ENCODE assay signal across 2 cellular contexts in the genomic region with DNA sequence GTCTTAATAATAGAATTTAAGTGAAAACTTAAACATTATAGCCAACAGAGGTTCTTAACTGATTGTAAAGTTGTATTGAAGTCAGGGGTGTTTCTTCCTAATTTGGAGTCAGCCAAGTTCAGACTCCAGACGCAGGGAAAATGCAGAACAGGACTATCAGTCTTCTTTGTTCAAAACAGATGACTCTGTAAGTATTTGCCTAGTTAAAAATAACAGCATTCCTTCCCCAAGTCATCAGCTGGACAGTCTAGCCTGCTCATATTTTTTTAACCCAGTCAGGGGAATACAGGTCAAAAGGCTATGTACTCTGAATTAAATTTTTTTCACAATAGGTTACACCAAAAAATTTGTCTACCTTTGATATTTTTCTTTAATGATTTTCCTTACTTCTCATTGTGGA.
TF ChIP-seq lines count a peak whose summit lies in the region.

No MANE protein-coding gene starts in this region.

TF ChIP-seq in liver, 16 proteins besides CTCF, POLR2A, EP300 and RAD21 (continued from another document):
- TF ChIP-seq, protein P1, sequence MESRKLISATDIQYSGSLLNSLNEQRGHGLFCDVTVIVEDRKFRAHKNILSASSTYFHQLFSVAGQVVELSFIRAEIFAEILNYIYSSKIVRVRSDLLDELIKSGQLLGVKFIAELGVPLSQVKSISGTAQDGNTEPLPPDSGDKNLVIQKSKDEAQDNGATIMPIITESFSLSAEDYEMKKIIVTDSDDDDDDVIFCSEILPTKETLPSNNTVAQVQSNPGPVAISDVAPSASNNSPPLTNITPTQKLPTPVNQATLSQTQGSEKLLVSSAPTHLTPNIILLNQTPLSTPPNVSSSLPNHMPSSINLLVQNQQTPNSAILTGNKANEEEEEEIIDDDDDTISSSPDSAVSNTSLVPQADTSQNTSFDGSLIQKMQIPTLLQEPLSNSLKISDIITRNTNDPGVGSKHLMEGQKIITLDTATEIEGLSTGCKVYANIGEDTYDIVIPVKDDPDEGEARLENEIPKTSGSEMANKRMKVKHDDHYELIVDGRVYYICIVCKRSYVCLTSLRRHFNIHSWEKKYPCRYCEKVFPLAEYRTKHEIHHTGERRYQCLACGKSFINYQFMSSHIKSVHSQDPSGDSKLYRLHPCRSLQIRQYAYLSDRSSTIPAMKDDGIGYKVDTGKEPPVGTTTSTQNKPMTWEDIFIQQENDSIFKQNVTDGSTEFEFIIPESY (IDR thresholded peaks at IDR 0.05): no peak
- TF ChIP-seq JUND (IDR thresholded peaks at IDR 0.05): no peak
- TF ChIP-seq HNF4A (conservative IDR thresholded peaks at IDR 0.05): no peak
- TF ChIP-seq NR2F2 (IDR thresholded peaks at IDR 0.05): peak; percentile 87
- TF ChIP-seq FOXA2 (IDR thresholded peaks at IDR 0.05): no peak
- no peak for TF ChIP-seq YY1 (IDR thresholded peaks at IDR 0.05)
- no peak for TF ChIP-seq TAF1 (conservative IDR thresholded peaks at IDR 0.05)
- no peak for TF ChIP-seq HNF4G (IDR thresholded peaks at IDR 0.05)
- TF ChIP-seq, protein P2, sequence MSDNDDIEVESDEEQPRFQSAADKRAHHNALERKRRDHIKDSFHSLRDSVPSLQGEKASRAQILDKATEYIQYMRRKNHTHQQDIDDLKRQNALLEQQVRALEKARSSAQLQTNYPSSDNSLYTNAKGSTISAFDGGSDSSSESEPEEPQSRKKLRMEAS (IDR thresholded peaks at IDR 0.05): no peak
- TF ChIP-seq, protein P3, sequence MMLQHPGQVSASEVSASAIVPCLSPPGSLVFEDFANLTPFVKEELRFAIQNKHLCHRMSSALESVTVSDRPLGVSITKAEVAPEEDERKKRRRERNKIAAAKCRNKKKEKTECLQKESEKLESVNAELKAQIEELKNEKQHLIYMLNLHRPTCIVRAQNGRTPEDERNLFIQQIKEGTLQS (IDR thresholded peaks at IDR 0.05): no peak
- TF ChIP-seq, protein P4, sequence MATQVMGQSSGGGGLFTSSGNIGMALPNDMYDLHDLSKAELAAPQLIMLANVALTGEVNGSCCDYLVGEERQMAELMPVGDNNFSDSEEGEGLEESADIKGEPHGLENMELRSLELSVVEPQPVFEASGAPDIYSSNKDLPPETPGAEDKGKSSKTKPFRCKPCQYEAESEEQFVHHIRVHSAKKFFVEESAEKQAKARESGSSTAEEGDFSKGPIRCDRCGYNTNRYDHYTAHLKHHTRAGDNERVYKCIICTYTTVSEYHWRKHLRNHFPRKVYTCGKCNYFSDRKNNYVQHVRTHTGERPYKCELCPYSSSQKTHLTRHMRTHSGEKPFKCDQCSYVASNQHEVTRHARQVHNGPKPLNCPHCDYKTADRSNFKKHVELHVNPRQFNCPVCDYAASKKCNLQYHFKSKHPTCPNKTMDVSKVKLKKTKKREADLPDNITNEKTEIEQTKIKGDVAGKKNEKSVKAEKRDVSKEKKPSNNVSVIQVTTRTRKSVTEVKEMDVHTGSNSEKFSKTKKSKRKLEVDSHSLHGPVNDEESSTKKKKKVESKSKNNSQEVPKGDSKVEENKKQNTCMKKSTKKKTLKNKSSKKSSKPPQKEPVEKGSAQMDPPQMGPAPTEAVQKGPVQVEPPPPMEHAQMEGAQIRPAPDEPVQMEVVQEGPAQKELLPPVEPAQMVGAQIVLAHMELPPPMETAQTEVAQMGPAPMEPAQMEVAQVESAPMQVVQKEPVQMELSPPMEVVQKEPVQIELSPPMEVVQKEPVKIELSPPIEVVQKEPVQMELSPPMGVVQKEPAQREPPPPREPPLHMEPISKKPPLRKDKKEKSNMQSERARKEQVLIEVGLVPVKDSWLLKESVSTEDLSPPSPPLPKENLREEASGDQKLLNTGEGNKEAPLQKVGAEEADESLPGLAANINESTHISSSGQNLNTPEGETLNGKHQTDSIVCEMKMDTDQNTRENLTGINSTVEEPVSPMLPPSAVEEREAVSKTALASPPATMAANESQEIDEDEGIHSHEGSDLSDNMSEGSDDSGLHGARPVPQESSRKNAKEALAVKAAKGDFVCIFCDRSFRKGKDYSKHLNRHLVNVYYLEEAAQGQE (IDR thresholded peaks at IDR 0.05): no peak
- peak in 1 of 2 donors; percentile 22 for TF ChIP-seq RXRA (IDR thresholded peaks at IDR 0.05)

TF ChIP-seq in HepG2, 621 proteins besides CTCF, POLR2A, EP300 and RAD21 (continued from another document):
- TF ChIP-seq MXI1 (IDR thresholded peaks at IDR 0.05; ENCODE audit: borderline replicate concordance, low read depth, low read length) (no peak), EED (CRISPR knock-in tag; IDR thresholded peaks at IDR 0.05) (no peak), ZNF354B (CRISPR knock-in tag; IDR thresholded peaks at IDR 0.05) (no peak), ZNF138 (CRISPR knock-in tag; IDR thresholded peaks at IDR 0.05; ENCODE audit: low read depth) (no peak)
- TF ChIP-seq, protein P5, sequence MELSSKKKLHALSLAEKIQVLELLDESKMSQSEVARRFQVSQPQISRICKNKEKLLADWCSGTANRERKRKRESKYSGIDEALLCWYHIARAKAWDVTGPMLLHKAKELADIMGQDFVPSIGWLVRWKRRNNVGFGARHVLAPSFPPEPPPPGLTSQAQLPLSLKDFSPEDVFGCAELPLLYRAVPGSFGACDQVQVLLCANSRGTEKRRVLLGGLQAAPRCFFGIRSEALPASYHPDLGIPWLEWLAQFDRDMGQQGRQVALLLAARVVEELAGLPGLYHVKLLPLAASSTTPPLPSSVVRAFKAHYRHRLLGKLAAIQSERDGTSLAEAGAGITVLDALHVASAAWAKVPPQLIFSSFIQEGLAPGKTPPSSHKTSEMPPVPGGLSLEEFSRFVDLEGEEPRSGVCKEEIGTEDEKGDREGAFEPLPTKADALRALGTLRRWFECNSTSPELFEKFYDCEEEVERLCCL (CRISPR knock-in tag; IDR thresholded peaks at IDR 0.05; ENCODE audit: borderline replicate concordance): no peak
- TF ChIP-seq, protein P6, sequence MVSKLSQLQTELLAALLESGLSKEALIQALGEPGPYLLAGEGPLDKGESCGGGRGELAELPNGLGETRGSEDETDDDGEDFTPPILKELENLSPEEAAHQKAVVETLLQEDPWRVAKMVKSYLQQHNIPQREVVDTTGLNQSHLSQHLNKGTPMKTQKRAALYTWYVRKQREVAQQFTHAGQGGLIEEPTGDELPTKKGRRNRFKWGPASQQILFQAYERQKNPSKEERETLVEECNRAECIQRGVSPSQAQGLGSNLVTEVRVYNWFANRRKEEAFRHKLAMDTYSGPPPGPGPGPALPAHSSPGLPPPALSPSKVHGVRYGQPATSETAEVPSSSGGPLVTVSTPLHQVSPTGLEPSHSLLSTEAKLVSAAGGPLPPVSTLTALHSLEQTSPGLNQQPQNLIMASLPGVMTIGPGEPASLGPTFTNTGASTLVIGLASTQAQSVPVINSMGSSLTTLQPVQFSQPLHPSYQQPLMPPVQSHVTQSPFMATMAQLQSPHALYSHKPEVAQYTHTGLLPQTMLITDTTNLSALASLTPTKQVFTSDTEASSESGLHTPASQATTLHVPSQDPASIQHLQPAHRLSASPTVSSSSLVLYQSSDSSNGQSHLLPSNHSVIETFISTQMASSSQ (IDR thresholded peaks at IDR 0.05; ENCODE audit: low read depth): no peak
- TF ChIP-seq, protein P6 (CRISPR knock-in tag; IDR thresholded peaks at IDR 0.05; ENCODE audit: borderline replicate concordance): no peak
TF ChIP-seq in HepG2: peak in this region for 0.
